ENCODE assay signal across 27 cellular contexts in genomic region chr7:74527842-74528241, GRCh38.
DNase-seq lines count a peak whose midpoint lies in the region; ATAC-seq and TF ChIP-seq lines count a peak whose summit lies in the region.
"Had no signal": no experiment of that assay in that cellular context is flagged by ENCODE, and none has a peak within 500 bp of the region (broad histone marks: within the 10 kb centered on the region; RNA-seq: fewer than 3 reads in every experiment).

No MANE protein-coding gene starts in this region.

- POLR2A ChIA-PET in activated CD4-positive, alpha-beta T cell treated with anti-CD3 and anti-CD28 coated beads for 36 hours (lab: Charles Lee): no interaction called here

- H3K9me3 ChIP-seq in duodenal mucosa (ENCODE audit: control insufficient read depth in 1 of 2, low read length in 2 of 2) (no peaks in the 10 kb centered on the region), prostate gland (no peaks in the 10 kb centered on the region), tibial nerve (no peaks in the 10 kb centered on the region)
- H3K9me3 ChIP-seq: left ventricle myocardium inferior, sigmoid colon, SK-N-SH had no signal

- H3K4me3 ChIP-seq in duodenal mucosa (ENCODE audit: low read depth in 1 of 2, low read length in 2 of 2) (no peak overlapping the region), prostate gland (no peak overlapping the region), tibial nerve (no peak overlapping the region)
- H3K4me3 ChIP-seq: left ventricle myocardium inferior, sigmoid colon had no signal

- WGBS in prostate gland: 46% methylated on average over 7 of the region's 7 CpGs
- WGBS in tibial nerve, 2 donors: 78 to 79% methylated on average over 7 of the region's 7 CpGs

- H3K36me3 Mint-ChIP-seq in activated CD4-positive, alpha-beta T cell treated with anti-CD3 and anti-CD28 coated beads for 36 hours (ENCODE audit: low read depth): no peaks in the 10 kb centered on the region
- H3K36me3 Mint-ChIP-seq: CD8-positive, alpha-beta T cell; immature natural killer cell had no signal

- TF ChIP-seq EP300 in tibial nerve (IDR thresholded peaks at IDR 0.05): no peak

- H3K27me3 ChIP-seq in duodenal mucosa (ENCODE audit: control insufficient read depth in 1 of 2, insufficient read depth in 2 of 2, low read length in 2 of 2) (no peaks in the 10 kb centered on the region), prostate gland (replicated peaks; ENCODE audit: insufficient read depth) (no peaks in the 10 kb centered on the region), tibial nerve (no peaks in the 10 kb centered on the region)
- H3K27me3 ChIP-seq: sigmoid colon had no signal

- peak; percentile 25 for TF ChIP-seq POLR2A in prostate gland (IDR thresholded peaks at IDR 0.05)
- TF ChIP-seq POLR2A in tibial nerve (IDR thresholded peaks at IDR 0.05): no peak

- no peak for TF ChIP-seq CTCF in prostate gland (IDR thresholded peaks at IDR 0.05)
- TF ChIP-seq CTCF in tibial nerve (IDR thresholded peaks at IDR 0.05): no peak

- H3K9ac ChIP-seq in duodenal mucosa (ENCODE audit: low read depth in 1 of 2, low read length in 2 of 2): no peak overlapping the region
- H3K9ac ChIP-seq: parathyroid adenoma, SK-N-SH had no signal

- H3K36me3 ChIP-seq in duodenal mucosa (ENCODE audit: control insufficient read depth in 1 of 2, insufficient read depth in 2 of 2, low read length in 2 of 2) (peaks cover 3 to 13% of the 10 kb centered on the region in 2 donors), prostate gland (no peaks in the 10 kb centered on the region), tibial nerve (peaks cover 0 to 78% (median 0%) of the 10 kb centered on the region in 3 donors)

- intact Hi-C loops in prostate gland (cut with DNase I): no loop called here
- intact Hi-C loops in activated CD4-positive, alpha-beta T cell treated with anti-CD3 and anti-CD28 coated beads for 36 hours (cut with DNase I, micrococcal nuclease): no loop called here

- H3K4me1 ChIP-seq in duodenal mucosa (ENCODE audit: control insufficient read depth in 1 of 2, insufficient read depth in 2 of 2, low read length in 2 of 2) (peaks cover 10 to 26% of the 10 kb centered on the region in 2 donors), prostate gland (replicated peaks) (peaks cover 2% of the 10 kb centered on the region), tibial nerve (no peaks in the 10 kb centered on the region)
- H3K4me1 ChIP-seq: left ventricle myocardium inferior, parathyroid adenoma, sigmoid colon had no signal

- no peak overlapping the region for H3K4me3 Mint-ChIP-seq in activated CD4-positive, alpha-beta T cell treated with anti-CD3 and anti-CD28 coated beads for 36 hours
- H3K4me3 Mint-ChIP-seq: brain; CD8-positive, alpha-beta T cell; immature natural killer cell; mesothelial cell of epicardium; nephron progenitor cell; WTC11 had no signal

- no peak overlapping the region for H3K27ac Mint-ChIP-seq in activated CD4-positive, alpha-beta T cell treated with anti-CD3 and anti-CD28 coated beads for 36 hours
- H3K27ac Mint-ChIP-seq: CD8-positive, alpha-beta T cell; immature natural killer cell; mesothelial cell of epicardium; nephron progenitor cell; WTC11 had no signal

- DNase-seq in NCI-H1417 (lab: John Stamatoyannopoulos, UW): peak; percentile 20 to 67 (median 31)
- DNase-seq in NCI-H1417 treated with DMSO at 0.1 percent for 48 hours (lab: John Stamatoyannopoulos, UW): no peak
- DNase-seq in LoVo (ENCODE audit: low spot score): peak; percentile 58
- DNase-seq in prostate gland (ENCODE audit: low spot score): peak; percentile 83
- no peak for DNase-seq in tibial nerve (ENCODE audit: low spot score in 2 of 2)
- DNase-seq in activated CD4-positive, alpha-beta T cell treated with anti-CD3 and anti-CD28 coated beads for 36 hours: no peak
- no peak for DNase-seq in SW 1271 (lab: John Stamatoyannopoulos, UW)
- DNase-seq: 8988T; activated CD4-positive, alpha-beta T cell treated with anti-CD3 and anti-CD28 coated beads, Interleukin-2, amount 50 U/mL, for 48 hours; activated effector memory CD4-positive, alpha-beta T cell treated with anti-CD3 and anti-CD28 coated beads, Interleukin-2, amount 50 U/mL, for 16 hours; CD8-positive, alpha-beta T cell; H7; immature natural killer cell; Karpas-422; left ventricle myocardium inferior; NCI-H2171 treated with DMSO at 0.1 percent for 48 hours; nephron progenitor cell; NK-92 treated with Interleukin-12 subunit alpha and Interleukin-12 subunit beta, amount 100 ng/mL, for 24 hours; sigmoid colon; SK-N-SH; T-helper 9 cell had no signal

- H3K4me1 Mint-ChIP-seq in activated CD4-positive, alpha-beta T cell treated with anti-CD3 and anti-CD28 coated beads for 36 hours: no peaks in the 10 kb centered on the region
- H3K4me1 Mint-ChIP-seq: brain, immature natural killer cell, mesothelial cell of epicardium, nephron progenitor cell had no signal

- no peaks in the 10 kb centered on the region for H3K9me3 Mint-ChIP-seq in activated CD4-positive, alpha-beta T cell treated with anti-CD3 and anti-CD28 coated beads for 36 hours (ENCODE audit: low read depth)
- H3K9me3 Mint-ChIP-seq: brain; CD8-positive, alpha-beta T cell; immature natural killer cell; mesothelial cell of epicardium; nephron progenitor cell; WTC11 had no signal

- peak overlapping the region; percentile 26 for H3K27ac ChIP-seq in duodenal mucosa (ENCODE audit: low read depth, low read length)
- H3K27ac ChIP-seq in prostate gland: peak overlapping the region; percentile 29 to 34
- peak overlapping the region in 2 of 4 donors; percentile 80 to 87 for H3K27ac ChIP-seq in tibial nerve
- H3K27ac ChIP-seq: left ventricle myocardium inferior, parathyroid adenoma, sigmoid colon had no signal

- ATAC-seq in activated CD4-positive, alpha-beta T cell treated with anti-CD3 and anti-CD28 coated beads for 36 hours: no peak
- ATAC-seq: CD8-positive, alpha-beta T cell; Panc1; WTC11 had no signal

- H3K27me3 Mint-ChIP-seq in activated CD4-positive, alpha-beta T cell treated with anti-CD3 and anti-CD28 coated beads for 36 hours: no peaks in the 10 kb centered on the region

- CTCF ChIA-PET in activated CD4-positive, alpha-beta T cell treated with anti-CD3 and anti-CD28 coated beads for 36 hours (lab: Charles Lee): interaction anchor here (0.7 to 1.4 kb wide), 3 partner anchors 16 to 127 kb away, joined by 3 to 5 read pairs (median 3); no protein-coding TSS in a partner anchor

Comparison
In these comparisons a context has a peak if more than half of its experiments do, and no peak if none do; other contexts are left out.
1. DNase-seq: peak in NCI-H1417 (3 of 3), LoVo (single experiment) and prostate gland (single experiment); none in NCI-H1417 treated with DMSO at 0.1 percent for 48 hours (single experiment), tibial nerve (0 of 2), activated CD4-positive, alpha-beta T cell treated with anti-CD3 and anti-CD28 coated beads for 36 hours (single experiment) and SW 1271 (0 of 2).